In genomic region chr3:123739146-123739545, GRCh38 we compare ENCODE assay signal across 12 cellular contexts.
"Had no signal": no experiment of that assay in that cellular context is flagged by ENCODE, and none has a peak within 500 bp of the region (broad histone marks: within the 10 kb centered on the region; RNA-seq: fewer than 3 reads in every experiment).

No MANE protein-coding gene starts in this region.

- H3K9me3 ChIP-seq: heart left ventricle, testis had no signal

- H3K4me1 ChIP-seq: heart left ventricle, testis had no signal

- H3K27me3 ChIP-seq: heart left ventricle, testis had no signal

- H3K27ac ChIP-seq: heart left ventricle, testis had no signal

- H3K4me3 ChIP-seq: heart left ventricle, testis had no signal

- DNase-seq: activated CD4-positive, alpha-beta T cell treated with anti-CD3 and anti-CD28 coated beads, Interleukin-2, amount 50 U/mL, for 4 hours; activated CD8-positive, alpha-beta memory T cell treated with anti-CD3 and anti-CD28 coated beads, Interleukin-2, amount 10 ng/mL, durations not matched to agents 7 days and 5 days; activated effector memory CD4-positive, alpha-beta T cell treated with Interleukin-2 at 50 U/mL for 16 hours; activated T-cell treated with anti-CD3 and anti-CD28 coated beads, Interleukin-2, amount 50 U/mL, for 24 hours; endodermal cell; heart left ventricle; left ventricle myocardium superior; mesendoderm; stimulated activated CD4-positive, alpha-beta T cell treated with anti-CD3 and anti-CD28 coated beads, Interleukin-4, amount 100 ng/mL, for 4 hours; stimulated activated naive CD8-positive, alpha-beta T cell treated with anti-CD3 and anti-CD28 coated beads, Interleukin-15, amount 100 ng/mL, for 72 hours; T-helper 2 cell; testis had no signal

- ATAC-seq: activated CD8-positive, alpha-beta memory T cell treated with anti-CD3 and anti-CD28 coated beads, Interleukin-2, amount 10 ng/mL, durations not matched to agents 7 days and 5 days; heart left ventricle; left ventricle myocardium superior; stimulated activated naive CD8-positive, alpha-beta T cell treated with anti-CD3 and anti-CD28 coated beads, Interleukin-15, amount 100 ng/mL, for 72 hours had no signal

- H3K36me3 ChIP-seq: heart left ventricle had no signal
